ENCODE assay signal across 9 cellular contexts in genomic region chr21:30238168-30238567, GRCh38. TPM values are rescaled to one million over a fixed set of nuclear protein-coding genes. Genes with fewer than 3 reads are reported as not detected.
"Had no signal": no experiment of that assay in that cellular context is flagged by ENCODE, and none has a peak within 500 bp of the region (broad histone marks: within the 10 kb centered on the region; RNA-seq: fewer than 3 reads in every experiment).

No MANE protein-coding gene starts in this region.

- H2AFZ ChIP-seq: GM23248 had no signal

- H3K27ac ChIP-seq: GM23248, HL-60 had no signal

- FAIRE-seq: H1, H54 had no signal

- H3K9ac ChIP-seq: GM23248 had no signal

- DNase-seq: GM23248, H9, HCEC 1CT, KG1 had no signal

- H3K4me3 ChIP-seq: GM23248 had no signal

RNA-seq across cellular contexts. Expression of gene CLDN8, which starts 22.3 kb away (rescaled TPM):
- total RNA-seq: GM23248, H1, H9, HT1080 had no signal
- polyA plus RNA-seq: GM23248, H1, IgD-negative memory B cell had no signal

RNA-seq across cellular contexts. Expression of gene KRTAP24-1, which starts 44.6 kb away (rescaled TPM):
- total RNA-seq: GM23248, H1, H9, HT1080 had no signal
- polyA plus RNA-seq: GM23248, H1, IgD-negative memory B cell had no signal

RNA-seq across cellular contexts. Expression of gene KRTAP25-1, which starts 51.1 kb away (rescaled TPM):
- total RNA-seq: GM23248, H1, H9, HT1080 had no signal
- polyA plus RNA-seq: GM23248, H1, IgD-negative memory B cell had no signal
